In the genomic region with DNA sequence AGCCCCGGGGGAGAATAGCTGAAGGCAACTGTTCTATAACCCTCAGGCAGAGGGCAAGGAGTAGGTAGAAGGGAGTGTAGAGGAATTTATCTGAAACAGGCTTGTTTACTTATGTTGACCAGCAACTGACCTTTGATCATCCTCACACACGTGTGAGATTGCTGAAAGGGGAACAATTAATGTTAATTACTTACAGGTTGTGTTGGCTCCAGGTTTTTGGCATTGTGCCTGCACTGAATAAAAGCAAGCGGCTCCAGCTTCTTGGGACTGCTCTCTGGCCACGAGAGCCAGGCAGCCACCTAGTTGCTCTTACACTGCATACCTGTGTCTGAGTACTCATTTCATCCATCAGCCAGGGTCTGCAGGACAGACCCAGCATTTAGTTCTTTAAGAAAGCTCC, we compare ENCODE assay signal across 16 cellular contexts. TPM values are rescaled to one million over a fixed set of nuclear protein-coding genes. Genes with fewer than 3 reads are reported as not detected.
A peak's percentile ranks its signal among the peaks of the same experiment; 100 is the strongest.
DNase-seq lines count a peak whose midpoint lies in the region; ATAC-seq, FAIRE-seq and TF ChIP-seq lines count a peak whose summit lies in the region.
"Had no signal": no experiment of that assay in that cellular context is flagged by ENCODE, and none has a peak within 500 bp of the region (broad histone marks: within the 10 kb centered on the region; RNA-seq: fewer than 3 reads in every experiment).

No MANE protein-coding gene starts in this region.

- H3K36me3 ChIP-seq in liver (ENCODE audit: control insufficient read depth in 4 of 4, insufficient read depth in 3 of 4, low read depth in 1 of 4, low read length in 3 of 4), result no peaks in the 10 kb centered on the region
- H3K36me3 ChIP-seq: HAP-1 had no signal

- no peak for TF ChIP-seq CTCF in A549 (IDR thresholded peaks at IDR 0.05)
- TF ChIP-seq CTCF in liver (IDR thresholded peaks at IDR 0.05; ENCODE audit: low read depth, low read length, missing input control), result no peak

- CTCF ChIA-PET in A549 (lab: Yijun Ruan, JAX), result interaction anchor here (0.7 to 5.6 kb wide), 4 partner anchors 11 to 163 kb away, joined by 3 to 63 read pairs (median 3); no protein-coding TSS in a partner anchor

- H3K27ac ChIP-seq in A549, result no peak overlapping the region
- H3K27ac ChIP-seq in liver (ENCODE audit: low read depth in 1 of 2, low read length in 2 of 2), result no peak overlapping the region
- H3K27ac ChIP-seq: C4-2B, RWPE1 had no signal

- H3K9ac ChIP-seq in liver (ENCODE audit: low read depth in 1 of 2, low read length in 2 of 2), result no peak overlapping the region

- TF ChIP-seq EP300 in A549 (IDR thresholded peaks at IDR 0.05), result no peak

- H3K4me1 ChIP-seq in A549 (peaks cover 17% of the 10 kb centered on the region; the same call in 2 of the 3 replicates), liver (ENCODE audit: control insufficient read depth in 4 of 4, insufficient read depth in 4 of 4, low read length in 3 of 4) (peaks cover 0 to 10% (median 6%) of the 10 kb centered on the region in 4 donors)
- H3K4me1 ChIP-seq: HAP-1 had no signal

- H3K4me3 ChIP-seq in A549 (no peak overlapping the region), liver (ENCODE audit: low read depth in 1 of 3, low read length in 3 of 3) (no peak overlapping the region)
- H3K4me3 ChIP-seq: HAP-1 had no signal

- H3K4me1 Mint-ChIP-seq in activated T-cell treated with anti-CD3 and anti-CD28 coated beads, Interleukin-2, amount 50 U/mL, for 24 hours (ENCODE audit: low read depth), result peaks cover 2% of the 10 kb centered on the region

- ATAC-seq in A549 (no peak), HG02981 (IDR thresholded peaks at IDR 0.05; ENCODE audit: unreplicated experiment) (no peak)

- no peaks in the 10 kb centered on the region for H3K27me3 ChIP-seq in liver (ENCODE audit: control insufficient read depth in 4 of 4, insufficient read depth in 4 of 4, low read length in 3 of 4)

- H3K27ac Mint-ChIP-seq in activated T-cell treated with anti-CD3 and anti-CD28 coated beads, Interleukin-2, amount 50 U/mL, for 24 hours, result no peak overlapping the region

- peaks cover 19% of the 10 kb centered on the region for H3K27me3 Mint-ChIP-seq in activated T-cell treated with anti-CD3 and anti-CD28 coated beads, Interleukin-2, amount 50 U/mL, for 24 hours

- no peak overlapping the region for H3K4me3 Mint-ChIP-seq in activated T-cell treated with anti-CD3 and anti-CD28 coated beads, Interleukin-2, amount 50 U/mL, for 24 hours

- FAIRE-seq in A549 (lab: Jason Lieb, UNC) (no peak), RCC 7860 (lab: Jason Lieb, UNC) (no peak)
- FAIRE-seq: HTR-8/SVneo had no signal

- WGBS in A549 (ENCODE audit: missing lambda C conversion rate), result 7% methylated on average over 4 of the region's 4 CpGs
- WGBS in liver, result 28% methylated on average over 4 of the region's 4 CpGs

- peak overlapping the region; percentile 13 for H3K4me2 ChIP-seq in A549

- no peak for TF ChIP-seq POLR2A in A549 (IDR thresholded peaks at IDR 0.05; ENCODE audit: low read length)

- no peak for TF ChIP-seq RAD21 in A549 (conservative IDR thresholded peaks at IDR 0.05 in 1 of 2, IDR thresholded peaks at IDR 0.05 in 1 of 2)
- TF ChIP-seq RAD21 in liver (IDR thresholded peaks at IDR 0.05), result no peak

- DNase-seq in A549 (ENCODE audit: low read depth in 1 of 2, low spot score in 1 of 2), result no peak
- peak; percentile 69 for DNase-seq in HT-29 (ENCODE audit: low spot score)
- peak; percentile 68 for DNase-seq in RPMI8226
- DNase-seq in activated T-cell treated with anti-CD3 and anti-CD28 coated beads, Interleukin-2, amount 50 U/mL, for 24 hours, result no peak
- no peak for DNase-seq in RCC 7860 (ENCODE audit: low spot score)
- DNase-seq in activated CD4-positive, alpha-beta T cell treated with anti-CD3 and anti-CD28 coated beads for 48 hours, result no peak
- DNase-seq: MV-4-11, NCI-H1436 treated with DMSO at 0.1 percent for 48 hours, NCI-H226, NCI-H524 treated with DMSO at 0.1 percent for 48 hours had no signal

- no peaks in the 10 kb centered on the region for H3K36me3 Mint-ChIP-seq in activated T-cell treated with anti-CD3 and anti-CD28 coated beads, Interleukin-2, amount 50 U/mL, for 24 hours (ENCODE audit: low read depth)

- H3K9me3 Mint-ChIP-seq in activated T-cell treated with anti-CD3 and anti-CD28 coated beads, Interleukin-2, amount 50 U/mL, for 24 hours, result no peaks in the 10 kb centered on the region

- POLR2A ChIA-PET in A549 (lab: Yijun Ruan, JAX), result no interaction called here

- H3K9me3 ChIP-seq in A549 (no peaks in the 10 kb centered on the region), liver (ENCODE audit: control insufficient read depth in 4 of 4, low read length in 3 of 4) (no peaks in the 10 kb centered on the region)
- H3K9me3 ChIP-seq: HAP-1 had no signal

TF ChIP-seq in A549, 52 proteins besides CTCF, POLR2A, EP300 and RAD21 (continues in another document):
- no peak for TF ChIP-seq FOSL2 (IDR thresholded peaks at IDR 0.05)
- no peak for TF ChIP-seq FOSL2 (CRISPR knock-in tag; IDR thresholded peaks at IDR 0.05)
- TF ChIP-seq, protein P1, sequence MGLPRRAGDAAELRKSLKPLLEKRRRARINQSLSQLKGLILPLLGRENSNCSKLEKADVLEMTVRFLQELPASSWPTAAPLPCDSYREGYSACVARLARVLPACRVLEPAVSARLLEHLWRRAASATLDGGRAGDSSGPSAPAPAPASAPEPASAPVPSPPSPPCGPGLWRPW (IDR thresholded peaks at IDR 0.05), result no peak
- no peak for TF ChIP-seq CEBPB (IDR thresholded peaks at IDR 0.05)
- no peak for TF ChIP-seq TFCP2L1 (CRISPR knock-in tag; IDR thresholded peaks at IDR 0.05)
- TF ChIP-seq, protein P2, sequence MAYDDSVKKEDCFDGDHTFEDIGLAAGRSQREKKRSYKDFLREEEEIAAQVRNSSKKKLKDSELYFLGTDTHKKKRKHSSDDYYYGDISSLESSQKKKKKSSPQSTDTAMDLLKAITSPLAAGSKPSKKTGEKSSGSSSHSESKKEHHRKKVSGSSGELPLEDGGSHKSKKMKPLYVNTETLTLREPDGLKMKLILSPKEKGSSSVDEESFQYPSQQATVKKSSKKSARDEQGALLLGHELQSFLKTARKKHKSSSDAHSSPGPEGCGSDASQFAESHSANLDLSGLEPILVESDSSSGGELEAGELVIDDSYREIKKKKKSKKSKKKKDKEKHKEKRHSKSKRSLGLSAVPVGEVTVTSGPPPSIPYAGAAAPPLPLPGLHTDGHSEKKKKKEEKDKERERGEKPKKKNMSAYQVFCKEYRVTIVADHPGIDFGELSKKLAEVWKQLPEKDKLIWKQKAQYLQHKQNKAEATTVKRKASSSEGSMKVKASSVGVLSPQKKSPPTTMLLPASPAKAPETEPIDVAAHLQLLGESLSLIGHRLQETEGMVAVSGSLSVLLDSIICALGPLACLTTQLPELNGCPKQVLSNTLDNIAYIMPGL (CRISPR knock-in tag; IDR thresholded peaks at IDR 0.05; ENCODE audit: borderline replicate concordance), result no peak
- no peak for TF ChIP-seq HEYL (CRISPR knock-in tag; IDR thresholded peaks at IDR 0.05)

TF ChIP-seq in liver, 16 proteins besides CTCF, POLR2A, EP300 and RAD21 (continues in another document):
- no peak for TF ChIP-seq EGR1 (IDR thresholded peaks at IDR 0.05; ENCODE audit: low read depth in 2 of 2)
- no peak for TF ChIP-seq TAF1 (conservative IDR thresholded peaks at IDR 0.05)
- TF ChIP-seq YY1 (IDR thresholded peaks at IDR 0.05), result no peak
- no peak for TF ChIP-seq FOXA1 (IDR thresholded peaks at IDR 0.05)
- peak; percentile 72 for TF ChIP-seq FOXA2 (IDR thresholded peaks at IDR 0.05)
- TF ChIP-seq, protein P3, sequence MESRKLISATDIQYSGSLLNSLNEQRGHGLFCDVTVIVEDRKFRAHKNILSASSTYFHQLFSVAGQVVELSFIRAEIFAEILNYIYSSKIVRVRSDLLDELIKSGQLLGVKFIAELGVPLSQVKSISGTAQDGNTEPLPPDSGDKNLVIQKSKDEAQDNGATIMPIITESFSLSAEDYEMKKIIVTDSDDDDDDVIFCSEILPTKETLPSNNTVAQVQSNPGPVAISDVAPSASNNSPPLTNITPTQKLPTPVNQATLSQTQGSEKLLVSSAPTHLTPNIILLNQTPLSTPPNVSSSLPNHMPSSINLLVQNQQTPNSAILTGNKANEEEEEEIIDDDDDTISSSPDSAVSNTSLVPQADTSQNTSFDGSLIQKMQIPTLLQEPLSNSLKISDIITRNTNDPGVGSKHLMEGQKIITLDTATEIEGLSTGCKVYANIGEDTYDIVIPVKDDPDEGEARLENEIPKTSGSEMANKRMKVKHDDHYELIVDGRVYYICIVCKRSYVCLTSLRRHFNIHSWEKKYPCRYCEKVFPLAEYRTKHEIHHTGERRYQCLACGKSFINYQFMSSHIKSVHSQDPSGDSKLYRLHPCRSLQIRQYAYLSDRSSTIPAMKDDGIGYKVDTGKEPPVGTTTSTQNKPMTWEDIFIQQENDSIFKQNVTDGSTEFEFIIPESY (IDR thresholded peaks at IDR 0.05), result no peak
- peak; percentile 31 to 46 for TF ChIP-seq HNF4A (conservative IDR thresholded peaks at IDR 0.05)

RNA-seq across cellular contexts. Expression of a gene that starts 41.3 kb away (rescaled TPM):
- polyA plus RNA-seq in A549 (2011; rRNA removed) (3.5 and 4.1 TPM in 2 replicates), A549 (2017; fragmentation: RNase III; extraction: RNeasy Plus Mini Kit Qiagen cat#74134 plus additional on column Dnase treatment) (4.1 to 5.2 TPM (median 4.4 TPM) in 3 replicates), liver (10 to 100 TPM; 54.0 to 60.9 TPM)
- 5.9 and 8.0 TPM in 2 replicates for polyA plus RNA-seq in A549 (2012; cell fraction: cytosol; rRNA removed)
- polyA plus RNA-seq in A549 (2012; cell fraction: nucleus; rRNA removed), result 15.0 and 18.0 TPM in 2 replicates
- polyA minus RNA-seq in A549 (2011; rRNA and poly(A)+ RNA removed), result 7.6 and 10.9 TPM in 2 replicates
- total RNA-seq in HT-29 (2014; rRNA removed; shearing (Covaris generic)), result 54.2 and 56.1 TPM in 2 replicates
- total RNA-seq in liver, result 100 to 1,000 TPM in 1 of 2 donors, 10 to 100 TPM in 1; 26.3 to 169 TPM

RNA-seq across cellular contexts. Expression of a gene that starts 58.7 kb away (rescaled TPM):
- 58.3 and 60.9 TPM in 2 replicates for polyA plus RNA-seq in A549 (2011; rRNA removed)
- polyA plus RNA-seq in A549 (2012; cell fraction: cytosol; rRNA removed), result 70.9 and 80.5 TPM in 2 replicates
- polyA plus RNA-seq in A549 (2012; cell fraction: nucleus; rRNA removed), result 167 and 206 TPM in 2 replicates
- 82.5 to 90.0 TPM (median 84.7 TPM) in 3 replicates for polyA plus RNA-seq in A549 (2017; fragmentation: RNase III; extraction: RNeasy Plus Mini Kit Qiagen cat#74134 plus additional on column Dnase treatment)
- polyA minus RNA-seq in A549 (2011; rRNA and poly(A)+ RNA removed), result 52.3 and 73.8 TPM in 2 replicates
- 107 and 120 TPM in 2 replicates for total RNA-seq in HT-29 (2014; rRNA removed; shearing (Covaris generic))
- 10 to 100 TPM in 1 of 2 donors, 1 to 10 TPM in 1; 8.6 to 36.7 TPM for total RNA-seq in liver
- polyA plus RNA-seq in liver, result 1 to 10 TPM; 2.1 to 7.6 TPM

Comparison
In these comparisons a context has a peak if more than half of its experiments do, and no peak if none do; other contexts are left out.
1. DNase-seq: peak in HT-29 (single experiment) and RPMI8226 (single experiment); none in A549 (0 of 2), activated T-cell treated with anti-CD3 and anti-CD28 coated beads, Interleukin-2, amount 50 U/mL, for 24 hours (single experiment), RCC 7860 (single experiment) and activated CD4-positive, alpha-beta T cell treated with anti-CD3 and anti-CD28 coated beads for 48 hours (single experiment).